In genomic region chr12:130097342-130097741, GRCh38 we compare ENCODE assay signal across 14 cellular contexts.
A peak's percentile ranks its signal among the peaks of the same experiment; 100 is the strongest.
DNase-seq lines count a peak whose midpoint lies in the region; ATAC-seq and TF ChIP-seq lines count a peak whose summit lies in the region.
"Had no signal": no experiment of that assay in that cellular context is flagged by ENCODE, and none has a peak within 500 bp of the region (broad histone marks: within the 10 kb centered on the region; RNA-seq: fewer than 3 reads in every experiment).

No MANE protein-coding gene starts in this region.

- H3K9me2 ChIP-seq in PC-9 (ENCODE audit: insufficient read depth) = no peaks in the 10 kb centered on the region

- no peaks in the 10 kb centered on the region for H3K9me3 Mint-ChIP-seq in endodermal cell
- H3K9me3 Mint-ChIP-seq: CD4-positive, alpha-beta T cell had no signal

- intact Hi-C loops in posterior vena cava (cut with DNase I) = no loop called here
- intact Hi-C loops in PC-9 (cut with micrococcal nuclease; ENCODE audit: unreplicated experiment) = no loop called here

- no peaks in the 10 kb centered on the region for H3K79me2 ChIP-seq in PC-9 (ENCODE audit: low read depth)

- no peaks in the 10 kb centered on the region for H4K20me1 ChIP-seq in PC-9 (ENCODE audit: insufficient read depth)

- POLR2A ChIA-PET in RWPE1 (lab: Yijun Ruan, JAX; ENCODE audit: low non-redundant PET) = interaction anchor here (0.8 kb wide), 1 partner anchor 19 kb away, joined by 4 read pairs; no protein-coding TSS in a partner anchor
- POLR2A ChIA-PET in PC-9 (lab: Charles Lee; ENCODE audit: unreplicated experiment) = no interaction called here

- CTCF ChIA-PET in RWPE1 (lab: Yijun Ruan, JAX) (no interaction called here), PC-9 (lab: Charles Lee) (no interaction called here)

- WGBS in endodermal cell (ENCODE audit: insufficient coverage in 1 of 2, insufficient read length in 1 of 2), 2 experiments = 84 to 95% methylated on average over 7 to 8 of the region's 8 CpGs

- H2AFZ ChIP-seq in PC-9 = no peak overlapping the region
- H2AFZ ChIP-seq: GM23248 had no signal

- H3F3A ChIP-seq in PC-9 (ENCODE audit: insufficient read depth, low read depth) = no peaks in the 10 kb centered on the region

- H3K36me3 Mint-ChIP-seq in endodermal cell (ENCODE audit: low read depth) = no peaks in the 10 kb centered on the region

- peaks cover 5% of the 10 kb centered on the region for H3K4me1 Mint-ChIP-seq in endodermal cell
- H3K4me1 Mint-ChIP-seq: B cell had no signal

- H3K9ac ChIP-seq in endodermal cell (ENCODE audit: extremely low read depth, low read length, poor library complexity, severe bottlenecking) = no peak overlapping the region
- H3K9ac ChIP-seq: GM23248 had no signal

- H3K27ac Mint-ChIP-seq in endodermal cell = no peak overlapping the region
- H3K27ac Mint-ChIP-seq: B cell; CD4-positive, alpha-beta T cell had no signal

- ATAC-seq in foreskin keratinocyte (peak; percentile 5), HG03135 (IDR thresholded peaks at IDR 0.05; ENCODE audit: unreplicated experiment) (no peak)

- no peak overlapping the region for H3K4me2 ChIP-seq in PC-9

- H3K4me1 ChIP-seq in endodermal cell (ENCODE audit: control insufficient read depth, insufficient read depth, low read length) (no peaks in the 10 kb centered on the region), foreskin keratinocyte (peaks cover 17% of the 10 kb centered on the region), PC-9 (replicated peaks; ENCODE audit: insufficient read depth) (no peaks in the 10 kb centered on the region)

- H3K27me3 Mint-ChIP-seq in endodermal cell (ENCODE audit: insufficient read depth) = peaks cover 48% of the 10 kb centered on the region
- H3K27me3 Mint-ChIP-seq: B cell had no signal

- DNase-seq in RWPE1 (ENCODE audit: low spot score) = no peak
- peak; percentile 45 for DNase-seq in endodermal cell
- DNase-seq in foreskin keratinocyte = peak; percentile 47 to 77
- DNase-seq in posterior vena cava (ENCODE audit: low spot score) = peak; percentile 46
- DNase-seq in PC-9 = no peak
- no peak for DNase-seq in iPS-NIHi11 (ENCODE audit: low spot score)
- DNase-seq: 8988T; Calu3; CD4-positive, alpha-beta T cell; DMS 273 treated with DMSO at 0.1 percent for 48 hours; GM23248; H7 had no signal

- no peak overlapping the region for H3K4me3 Mint-ChIP-seq in endodermal cell
- H3K4me3 Mint-ChIP-seq: B cell; CD4-positive, alpha-beta T cell had no signal

- H3K27ac ChIP-seq in RWPE1 (peak overlapping the region; percentile 31; the same call in 1 of the 2 replicates), endodermal cell (ENCODE audit: low read depth, low read length) (no peak overlapping the region), foreskin keratinocyte (peak overlapping the region; percentile 72), PC-9 (no peak overlapping the region)
- H3K27ac ChIP-seq: GM23248 had no signal

- TF ChIP-seq CTCF in RWPE1 (conservative IDR thresholded peaks at IDR 0.05; ENCODE audit: low read depth) (no peak), endodermal cell (conservative IDR thresholded peaks at IDR 0.05) (no peak), foreskin keratinocyte (conservative IDR thresholded peaks at IDR 0.05) (no peak), PC-9 (conservative IDR thresholded peaks at IDR 0.05) (no peak)

- peaks cover 8% of the 10 kb centered on the region for H3K27me3 ChIP-seq in endodermal cell (ENCODE audit: control insufficient read depth, insufficient read depth, low read length, poor library complexity, severe bottlenecking)
- H3K27me3 ChIP-seq in foreskin keratinocyte = no peaks in the 10 kb centered on the region
- H3K27me3 ChIP-seq in PC-9 (ENCODE audit: insufficient read depth, low read depth) = peaks cover 47% of the 10 kb centered on the region; the same call in 1 of the 2 replicates

- H3K4me3 ChIP-seq in endodermal cell (ENCODE audit: low read length) (no peak overlapping the region), PC-9 (no peak overlapping the region)
- H3K4me3 ChIP-seq: GM23248 had no signal

- BruUV-seq in PC-9 (replicated peaks; lab: Mats Ljungman, UMichigan) = no TSS peak

- H3K9me3 ChIP-seq in endodermal cell (ENCODE audit: control insufficient read depth, low read length) (no peaks in the 10 kb centered on the region), PC-9 (ENCODE audit: insufficient read depth, low read depth) (no peaks in the 10 kb centered on the region)

- H3K36me3 ChIP-seq in endodermal cell (ENCODE audit: control insufficient read depth, insufficient read depth, low read length) = no peaks in the 10 kb centered on the region
- no peaks in the 10 kb centered on the region for H3K36me3 ChIP-seq in PC-9 (ENCODE audit: low read depth)

Comparison
In these comparisons a context has a peak if more than half of its experiments do, and no peak if none do; other contexts are left out.
1. DNase-seq: peak in endodermal cell (single experiment), foreskin keratinocyte (2 of 2) and posterior vena cava (single experiment); none in RWPE1 (single experiment), PC-9 (0 of 2) and iPS-NIHi11 (single experiment).
2. H3K27ac ChIP-seq: peak in RWPE1 (single experiment) and foreskin keratinocyte (single experiment); none in endodermal cell (single experiment) and PC-9 (single experiment).